ENCODE assay signal across 8 cellular contexts in the genomic region with DNA sequence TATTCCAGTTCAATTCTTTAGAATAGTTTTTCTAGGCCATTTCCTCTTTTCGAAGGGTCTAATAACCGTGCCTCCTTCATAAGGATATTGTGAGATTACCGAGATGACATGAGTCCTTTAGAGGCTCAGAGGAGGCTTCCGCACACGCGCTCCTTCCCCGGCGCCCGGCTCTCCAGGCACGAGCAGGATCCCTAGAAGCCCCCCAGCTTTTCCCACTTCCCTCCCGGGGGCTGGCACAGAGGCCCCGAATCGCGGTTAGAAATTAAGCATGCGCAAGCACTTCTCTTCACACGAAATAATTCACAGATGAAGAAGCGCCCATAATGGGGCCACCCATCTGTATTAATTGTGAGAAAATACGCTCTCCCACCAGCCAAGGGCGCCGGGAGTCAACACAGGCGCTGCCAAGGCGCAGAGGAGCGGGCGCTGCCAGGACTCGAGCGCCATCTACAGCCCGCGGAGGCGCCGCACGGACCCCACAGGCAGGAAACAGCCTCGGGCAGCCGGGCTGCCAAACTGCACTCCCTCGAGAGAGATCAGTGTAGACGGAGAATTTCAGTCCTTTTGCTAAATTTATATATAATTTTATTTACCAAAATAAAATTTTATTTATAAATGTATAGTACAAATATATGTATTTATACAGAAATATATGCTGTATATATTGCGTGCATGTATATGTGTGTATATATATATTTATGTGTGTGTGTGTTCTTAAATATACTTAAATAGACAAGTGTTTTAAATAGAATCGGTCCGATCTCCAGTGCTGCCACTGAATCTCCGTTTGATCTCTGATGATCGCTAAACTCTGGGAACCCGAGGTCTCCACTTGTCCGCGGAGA.
A peak's percentile ranks its signal among the peaks of the same experiment; 100 is the strongest.
DNase-seq lines count a peak whose midpoint lies in the region; ATAC-seq and TF ChIP-seq lines count a peak whose summit lies in the region.

No MANE protein-coding gene starts in this region.

- H3K4me1 Mint-ChIP-seq in chondrocyte (ENCODE audit: low read depth) = peaks cover 50% of the 10 kb centered on the region

- in situ Hi-C loops in ACHN (cut with HindIII; ENCODE audit: low pct_ligation_motif_present, low pct_unique_long_range_greater_than_20kb, low sequenced_read_pairs) = no loop called here

- ATAC-seq in GM18868 (IDR thresholded peaks at IDR 0.05; ENCODE audit: unreplicated experiment) = peak; percentile 57

- no peaks in the 10 kb centered on the region for H3K27me3 Mint-ChIP-seq in chondrocyte (ENCODE audit: low read depth)

- H3K27ac Mint-ChIP-seq in chondrocyte (ENCODE audit: unreplicated experiment) = peak overlapping the region; percentile 66

- peak overlapping the region; percentile 45 for H3K4me3 Mint-ChIP-seq in chondrocyte (ENCODE audit: unreplicated experiment)

- H3K36me3 Mint-ChIP-seq in chondrocyte (ENCODE audit: low read depth) = no peaks in the 10 kb centered on the region

- DNase-seq in ACHN = peak; percentile 61
- DNase-seq in NCI-H1048 (lab: John Stamatoyannopoulos, UW) = peak; percentile 55
- DNase-seq in activated CD4-positive, alpha-beta T cell treated with anti-CD3 and anti-CD28 coated beads for 24 hours (ENCODE audit: low read depth in 2 of 2) = peak; percentile 51 to 66
- DNase-seq in chondrocyte (ENCODE audit: low spot score) = no peak
- peak; percentile 89 for DNase-seq in left kidney (ENCODE audit: low read depth, low spot score)
- DNase-seq in stimulated activated CD4-positive, alpha-beta T cell treated with anti-CD3 and anti-CD28 coated beads, Interleukin-4, amount 100 ng/mL, for 48 hours (ENCODE audit: low read depth in 2 of 2) = peak; percentile 66 to 74
- no peak for DNase-seq in amniotic stem cell (lab: John Stamatoyannopoulos, UW)

- TF ChIP-seq CTCF in chondrocyte (IDR thresholded peaks at IDR 0.05) = peak; percentile 98

- no peaks in the 10 kb centered on the region for H3K9me3 Mint-ChIP-seq in chondrocyte (ENCODE audit: low read depth)

Comparison
In these comparisons a context has a peak if more than half of its experiments do, and no peak if none do; other contexts are left out.
1. DNase-seq: peak in ACHN (single experiment), NCI-H1048 (single experiment), activated CD4-positive, alpha-beta T cell treated with anti-CD3 and anti-CD28 coated beads for 24 hours (2 of 2), left kidney (single experiment) and stimulated activated CD4-positive, alpha-beta T cell treated with anti-CD3 and anti-CD28 coated beads, Interleukin-4, amount 100 ng/mL, for 48 hours (2 of 2); none in chondrocyte (single experiment) and amniotic stem cell (single experiment).